Comparison of ENCODE assay signal across 9 cellular contexts in the genomic region with DNA sequence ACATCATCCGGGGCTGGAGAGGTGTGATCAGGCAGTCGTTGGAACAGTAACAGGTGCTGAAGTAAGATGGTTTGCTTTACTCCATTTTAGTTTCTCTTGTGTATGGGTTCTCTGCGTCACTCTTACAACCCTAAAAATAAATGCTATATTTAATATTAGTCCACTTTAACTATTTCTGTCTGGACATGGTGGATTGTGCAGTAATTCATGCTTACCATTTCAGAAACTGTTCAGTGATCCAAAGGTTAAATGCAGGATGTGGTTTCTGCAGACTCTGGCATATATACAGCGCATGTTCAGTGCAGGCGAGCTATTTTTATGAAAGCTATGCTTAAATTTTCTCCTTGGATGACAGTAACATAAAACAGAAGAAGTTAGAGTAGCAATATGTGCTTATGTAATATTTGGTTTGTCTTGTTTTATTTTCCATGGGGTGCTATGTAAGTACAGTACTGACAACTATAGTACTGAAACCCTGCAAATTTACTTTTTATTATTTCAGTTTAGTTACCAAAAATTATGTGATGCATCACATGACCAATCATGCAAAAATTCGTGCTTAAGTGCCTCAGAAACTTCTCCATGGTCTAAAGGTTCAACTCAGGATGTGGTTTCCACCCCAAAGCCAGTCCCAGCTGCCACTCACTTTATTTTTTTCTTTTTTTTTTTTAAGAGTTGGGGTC. TPM values are rescaled to one million over a fixed set of nuclear protein-coding genes. Genes with fewer than 3 reads are reported as not detected.
DNase-seq lines count a peak whose midpoint lies in the region; ATAC-seq and TF ChIP-seq lines count a peak whose summit lies in the region.
"Had no signal": no experiment of that assay in that cellular context is flagged by ENCODE, and none has a peak within 500 bp of the region (broad histone marks: within the 10 kb centered on the region; RNA-seq: fewer than 3 reads in every experiment).

No MANE protein-coding gene starts in this region.

- no peaks in the 10 kb centered on the region for H3K36me3 Mint-ChIP-seq in neural progenitor cell

- H2AFZ ChIP-seq in neural progenitor cell (replicated peaks) = no peak overlapping the region

- H3K27me3 ChIP-seq in neural progenitor cell = no peaks in the 10 kb centered on the region

- H3K4me2 ChIP-seq in neural progenitor cell = no peak overlapping the region

- no peaks in the 10 kb centered on the region for H3K9me3 ChIP-seq in neural progenitor cell (ENCODE audit: low read depth)

- no peak overlapping the region for H3K9ac ChIP-seq in neural progenitor cell

- no peak for TF ChIP-seq CTCF in fibroblast of the aortic adventitia (IDR thresholded peaks at IDR 0.05; ENCODE audit: insufficient read depth, low read length)
- TF ChIP-seq CTCF in neural progenitor cell (IDR thresholded peaks at IDR 0.05) = no peak

- no peak overlapping the region for H3K27ac ChIP-seq in neural progenitor cell
- H3K27ac ChIP-seq: SK-N-MC had no signal

- DNase-seq in NAMALWA (ENCODE audit: low spot score) = peak; percentile 96
- DNase-seq in fibroblast of the aortic adventitia (ENCODE audit: low read depth) = peak; percentile 76
- no peak for DNase-seq in NCI-H2081 (lab: John Stamatoyannopoulos, UW)
- DNase-seq in neural progenitor cell (ENCODE audit: low spot score) = no peak
- DNase-seq in NCI-H510A (lab: John Stamatoyannopoulos, UW) = no peak
- DNase-seq in SW480 (ENCODE audit: low spot score) = no peak

- peaks cover 7% of the 10 kb centered on the region for H3K27me3 Mint-ChIP-seq in neural progenitor cell (ENCODE audit: insufficient read depth, low read depth)

- H3K4me3 Mint-ChIP-seq in neural progenitor cell = no peak overlapping the region

- H3K9me3 Mint-ChIP-seq in neural progenitor cell = peaks cover 2% of the 10 kb centered on the region

- no peak overlapping the region for H3K27ac Mint-ChIP-seq in neural progenitor cell

- H3K79me2 ChIP-seq in neural progenitor cell (ENCODE audit: low read depth) = no peaks in the 10 kb centered on the region

- H3F3A ChIP-seq in neural progenitor cell (ENCODE audit: low read depth) = no peaks in the 10 kb centered on the region

- peak; percentile 73 for ATAC-seq in GM18519 (IDR thresholded peaks at IDR 0.05; ENCODE audit: low FRiP score, unreplicated experiment)
- peak; percentile 64 for ATAC-seq in HG02588 (IDR thresholded peaks at IDR 0.05; ENCODE audit: unreplicated experiment)

- no peaks in the 10 kb centered on the region for H3K36me3 ChIP-seq in neural progenitor cell

- H4K20me1 ChIP-seq in neural progenitor cell (ENCODE audit: low read depth) = no peaks in the 10 kb centered on the region

- H3K4me3 ChIP-seq in fibroblast of the aortic adventitia (ENCODE audit: low read depth, low read length) (no peak overlapping the region), neural progenitor cell (no peak overlapping the region)
- H3K4me3 ChIP-seq: SK-N-MC had no signal

- no peaks in the 10 kb centered on the region for H3K4me1 Mint-ChIP-seq in neural progenitor cell

- H3K4me1 ChIP-seq in neural progenitor cell = no peaks in the 10 kb centered on the region

RNA-seq across cellular contexts. Expression of a gene that starts 46.6 kb away (rescaled TPM):
- total RNA-seq in fibroblast of the aortic adventitia (ENCODE audit: low replicate concordance) (not detected in 2 replicates), neural progenitor cell (ENCODE audit: low replicate concordance) (0.31 TPM in 1 of 2 replicates, not detected in the other)

Comparison
In these comparisons a context has a peak if more than half of its experiments do, and no peak if none do; other contexts are left out.
1. DNase-seq: peak in NAMALWA (single experiment) and fibroblast of the aortic adventitia (single experiment); none in NCI-H2081 (0 of 2), neural progenitor cell (single experiment), NCI-H510A (single experiment) and SW480 (single experiment).